Comparison of ENCODE assay signal across 8 cellular contexts in the genomic region with DNA sequence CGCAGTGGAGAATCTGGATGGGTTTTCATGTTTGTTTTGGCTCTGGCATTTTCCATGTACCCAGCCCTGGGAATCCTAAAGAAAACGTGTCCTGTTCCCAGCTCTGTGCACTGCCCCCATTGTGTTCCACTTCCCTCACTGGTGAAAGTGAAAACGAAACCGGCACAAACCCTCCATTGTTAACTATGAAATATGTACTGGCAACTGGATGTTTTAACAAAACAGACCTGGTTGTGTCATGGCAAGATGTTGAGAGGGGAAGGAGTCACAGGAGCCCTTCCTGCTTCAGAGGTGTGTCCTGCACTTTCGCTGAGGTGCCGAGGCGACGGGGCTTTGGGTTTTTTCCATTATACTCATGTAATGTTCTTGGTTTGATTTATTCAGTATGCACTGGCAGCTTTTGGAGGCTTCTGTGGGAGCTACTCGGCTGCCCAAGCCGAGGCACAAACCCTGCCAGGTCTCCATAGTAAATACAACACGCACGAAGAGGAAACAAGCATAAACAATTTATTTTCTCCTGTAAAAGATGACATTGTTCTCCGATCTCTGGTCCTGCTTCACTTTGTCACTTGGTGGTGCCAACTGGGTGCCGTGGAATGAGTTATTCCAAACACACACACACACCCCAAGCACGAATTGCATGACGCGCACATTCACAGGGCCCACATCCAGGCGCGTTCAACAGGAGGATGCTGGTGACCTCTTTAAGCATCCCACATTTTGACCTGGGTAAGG.
A peak's percentile ranks its signal among the peaks of the same experiment; 100 is the strongest.
DNase-seq lines count a peak whose midpoint lies in the region; ATAC-seq and TF ChIP-seq lines count a peak whose summit lies in the region.

No MANE protein-coding gene starts in this region.

- DNase-seq in ACHN = peak; percentile 90
- peak; percentile 24 for DNase-seq in activated CD4-positive, alpha-beta T cell treated with anti-CD3 and anti-CD28 coated beads for 1 hour
- DNase-seq in mesothelial cell of epicardium (ENCODE audit: low spot score in 2 of 2, unreplicated experiment in 2 of 2) = no peak
- DNase-seq in stimulated activated CD8-positive, alpha-beta memory T cell treated with anti-CD3 and anti-CD28 coated beads, Interleukin-2, amount 100 ng/mL, for 48 hours (ENCODE audit: low read depth in 2 of 2) = peak; percentile 16 to 52

- H3K27me3 Mint-ChIP-seq in mesothelial cell of epicardium (ENCODE audit: low read depth) = no peaks in the 10 kb centered on the region

- H3K4me1 Mint-ChIP-seq in mesothelial cell of epicardium = peaks cover 28% of the 10 kb centered on the region

- H3K36me3 ChIP-seq in KOPT-K1 (ENCODE audit: insufficient read depth, low read length) = peaks cover 98% of the 10 kb centered on the region

- no peaks in the 10 kb centered on the region for H3K9me3 ChIP-seq in KOPT-K1 (ENCODE audit: insufficient read depth, low read length, poor library complexity, severe bottlenecking)

- H3K36me3 Mint-ChIP-seq in mesothelial cell of epicardium = peaks cover 24% of the 10 kb centered on the region

- H3K4me3 Mint-ChIP-seq in mesothelial cell of epicardium = no peak overlapping the region

- in situ Hi-C loops in ACHN (cut with HindIII; ENCODE audit: low pct_ligation_motif_present, low pct_unique_long_range_greater_than_20kb, low sequenced_read_pairs) = no loop called here

- ATAC-seq in GM19372 (IDR thresholded peaks at IDR 0.05; ENCODE audit: low read depth, unreplicated experiment) (peak; percentile 43), GM18873 (IDR thresholded peaks at IDR 0.05; ENCODE audit: low FRiP score, unreplicated experiment) (no peak)

- H3K9me3 Mint-ChIP-seq in mesothelial cell of epicardium = no peaks in the 10 kb centered on the region

- no peak for TF ChIP-seq CTCF in mesothelial cell of epicardium (IDR thresholded peaks at IDR 0.05; ENCODE audit: unreplicated experiment)

- peak overlapping the region; percentile 65 for H3K27ac ChIP-seq in KOPT-K1 (ENCODE audit: low read depth, low read length, poor library complexity, severe bottlenecking)
- peak overlapping the region; percentile 91 for H3K27ac ChIP-seq in cingulate gyrus (ENCODE audit: low read depth, low read length)

- H3K27ac Mint-ChIP-seq in mesothelial cell of epicardium = peak overlapping the region; percentile 1

Comparison
In these comparisons a context has a peak if more than half of its experiments do, and no peak if none do; other contexts are left out.
1. DNase-seq: peak in ACHN (single experiment), activated CD4-positive, alpha-beta T cell treated with anti-CD3 and anti-CD28 coated beads for 1 hour (single experiment) and stimulated activated CD8-positive, alpha-beta memory T cell treated with anti-CD3 and anti-CD28 coated beads, Interleukin-2, amount 100 ng/mL, for 48 hours (2 of 2); none in mesothelial cell of epicardium (0 of 2).